In the genomic region with DNA sequence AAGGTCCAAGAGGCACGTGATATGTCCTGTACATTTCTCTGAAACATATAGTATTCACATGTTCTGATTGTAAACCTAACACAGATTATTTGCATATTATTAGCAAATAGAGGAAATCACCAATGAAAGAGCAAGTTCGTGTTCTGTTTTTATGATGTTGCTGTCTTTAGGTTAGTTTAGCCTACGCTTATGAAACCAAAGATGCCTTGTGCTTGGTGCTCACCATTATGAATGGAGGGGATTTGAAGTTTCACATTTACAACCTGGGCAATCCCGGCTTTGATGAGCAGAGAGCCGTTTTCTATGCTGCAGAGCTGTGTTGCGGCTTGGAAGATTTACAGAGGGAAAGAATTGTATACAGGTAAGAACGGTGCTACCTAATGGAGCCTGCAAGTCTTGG, we compare ENCODE assay signal across 29 cellular contexts. TPM values are rescaled to one million over a fixed set of nuclear protein-coding genes. Genes with fewer than 3 reads are reported as not detected.
"Had no signal": no experiment of that assay in that cellular context is flagged by ENCODE, and none has a peak within 500 bp of the region (broad histone marks: within the 10 kb centered on the region; RNA-seq: fewer than 3 reads in every experiment).

No MANE protein-coding gene starts in this region.

- FAIRE-seq: colon, kidney, urothelium cell line had no signal

- DNase-seq: dorsolateral prefrontal cortex; effector CD4-positive, alpha-beta T cell; foreskin fibroblast; gastrocnemius medialis; kidney; mesenchymal stem cell; midbrain; naive thymus-derived CD4-positive, alpha-beta T cell; nucleus accumbens; sigmoid colon; stimulated activated CD4-positive, alpha-beta T cell treated with anti-CD3 and anti-CD28 coated beads, Interleukin-2, amount 100 ng/mL, for 24 hours; stimulated activated CD4-positive, alpha-beta T cell treated with anti-CD3 and anti-CD28 coated beads, Interleukin-4, amount 100 ng/mL, for 24 hours; upper lobe of left lung had no signal

- ATAC-seq: esophagus mucosa; gastrocnemius medialis; left lobe of liver; naive thymus-derived CD4-positive, alpha-beta T cell; stimulated activated effector memory CD8-positive, alpha-beta T cell treated with anti-CD3 and anti-CD28 coated beads, Interleukin-12 subunit alpha, Interleukin-12 subunit beta, amount 100 ng/mL, for 72 hours had no signal

- H3K4me1 ChIP-seq: gastrocnemius medialis, prostate gland, right atrium auricular region, sigmoid colon, tibial nerve, upper lobe of left lung had no signal

- H3K9me3 ChIP-seq: gastrocnemius medialis, prostate gland, right atrium auricular region, sigmoid colon, thoracic aorta, tibial nerve, upper lobe of left lung had no signal

- H3K27ac ChIP-seq: dorsolateral prefrontal cortex, epithelial cell of prostate, gastrocnemius medialis, prostate gland, right atrium auricular region, sigmoid colon, thoracic aorta, tibial nerve, upper lobe of left lung had no signal

- H3K4me3 ChIP-seq: dorsolateral prefrontal cortex, gastrocnemius medialis, lung, prostate gland, right atrium auricular region, sigmoid colon, thoracic aorta, tibial nerve, upper lobe of left lung had no signal

- H3K27me3 ChIP-seq: dorsolateral prefrontal cortex, gastrocnemius medialis, right atrium auricular region, sigmoid colon, tibial nerve, upper lobe of left lung had no signal

- H3K36me3 ChIP-seq: gastrocnemius medialis, prostate gland, right atrium auricular region, sigmoid colon, thoracic aorta, upper lobe of left lung had no signal

RNA-seq across cellular contexts. Expression of gene HTT-AS, which starts 54.9 kb away (rescaled TPM):
- total RNA-seq: esophagus mucosa; gastrocnemius medialis; glomerular endothelial cell; kidney; left lobe of liver; liver; lung; mucosa of gallbladder; naive thymus-derived CD4-positive, alpha-beta T cell; osteocyte; prostate gland; right atrium auricular region; sigmoid colon; skeletal muscle tissue; thoracic aorta; tibial nerve; upper lobe of left lung had no signal
- polyA plus RNA-seq: liver; lung; naive thymus-derived CD4-positive, alpha-beta T cell; sigmoid colon had no signal
